16 cellular contexts compared by ENCODE assay signal in genomic region chr3:194001728-194002459, GRCh38.
DNase-seq lines count a peak whose midpoint lies in the region; ATAC-seq and TF ChIP-seq lines count a peak whose summit lies in the region.
"Had no signal": no experiment of that assay in that cellular context is flagged by ENCODE, and none has a peak within 500 bp of the region (broad histone marks: within the 10 kb centered on the region; RNA-seq: fewer than 3 reads in every experiment).

No MANE protein-coding gene starts in this region.

- H3K18ac ChIP-seq in mesenchymal stem cell (ENCODE audit: low read depth in 1 of 2, low read length in 2 of 2) = peak overlapping the region; percentile 26 to 43

- peak overlapping the region; percentile 36 for H2BK15ac ChIP-seq in mesenchymal stem cell (ENCODE audit: low read depth, poor library complexity, severe bottlenecking)

- DNase-seq in MCF 10A (ENCODE audit: unreplicated experiment) (no peak), mammary epithelial cell (no peak), activated B cell treated with CpG ODN at 0.5 μM for 24 hours (no peak), mesenchymal stem cell (peak; percentile 37), transverse colon (no peak)
- DNase-seq in stimulated activated CD4-positive, alpha-beta T cell treated with anti-CD3 and anti-CD28 coated beads, Interleukin-12 subunit alpha, Interleukin-12 subunit beta, amount 100 ng/mL, for 4 hours = no peak
- DNase-seq: activated CD8-positive, alpha-beta T cell treated with anti-CD3 and anti-CD28 coated beads for 36 hours; activated T-cell treated with anti-CD3 and anti-CD28 coated beads, Interleukin-2, amount 50 U/mL, for 72 hours; amniotic stem cell; COR-L47; effector memory CD4-positive, alpha-beta T cell; kidney; NCI-H187; NCI-H446 treated with DMSO at 0.1 percent for 48 hours had no signal

- peak overlapping the region; percentile 16 for H4K8ac ChIP-seq in mesenchymal stem cell (ENCODE audit: low read length)

- H3K27me3 Mint-ChIP-seq in MCF 10A (ENCODE audit: insufficient read depth, unreplicated experiment) (no peaks in the 10 kb centered on the region), activated B cell treated with CpG ODN at 0.5 μM for 24 hours (peaks cover 12% of the 10 kb centered on the region)

- no peak overlapping the region for H3K9ac ChIP-seq in mammary epithelial cell (ENCODE audit: insufficient read depth, low read length)
- no peak overlapping the region for H3K9ac ChIP-seq in mesenchymal stem cell (ENCODE audit: low read length)

- dilution Hi-C loops in mammary epithelial cell (cut with HindIII; ENCODE audit: low sequenced_read_pairs) = no loop called here

- CTCF ChIA-PET in MCF 10A (lab: Yijun Ruan, JAX) = interaction anchor here (0.6 to 0.8 kb wide), 2 partner anchors 19 to 218 kb away, joined by 3 to 4 read pairs; no protein-coding TSS in a partner anchor
- CTCF ChIA-PET in mammary epithelial cell (lab: Charles Lee; ENCODE audit: low non-redundant PET) = no interaction called here
- CTCF ChIA-PET in activated B cell treated with CpG ODN at 0.5 μM for 24 hours (lab: Charles Lee) = no interaction called here

- H3K36me3 Mint-ChIP-seq in MCF 10A (ENCODE audit: insufficient read depth, unreplicated experiment) = no peaks in the 10 kb centered on the region
- no peaks in the 10 kb centered on the region for H3K36me3 Mint-ChIP-seq in activated B cell treated with CpG ODN at 0.5 μM for 24 hours (ENCODE audit: low read depth)

- H3K27me3 ChIP-seq in mammary epithelial cell (ENCODE audit: insufficient read depth, low read length) (no peaks in the 10 kb centered on the region), mesenchymal stem cell (ENCODE audit: control insufficient read depth in 1 of 2, insufficient read depth in 1 of 2, low read length in 2 of 2) (peaks cover 11 to 45% of the 10 kb centered on the region in 2 experiments), transverse colon (no peaks in the 10 kb centered on the region)

- H3K4me3 ChIP-seq in mammary epithelial cell (replicated peaks in 1 of 3; ENCODE audit: insufficient read depth in 1 of 3, low read depth in 2 of 3, low read length in 3 of 3) (no peak overlapping the region), mesenchymal stem cell (ENCODE audit: insufficient read depth in 1 of 2, low read depth in 1 of 2, low read length in 2 of 2) (no peak overlapping the region), transverse colon (no peak overlapping the region)

- TF ChIP-seq EP300 in transverse colon (IDR thresholded peaks at IDR 0.05; ENCODE audit: low read depth) = no peak

- H3K4me2 ChIP-seq in mammary epithelial cell (ENCODE audit: insufficient read depth, low read depth, low read length) = no peak overlapping the region
- no peak overlapping the region for H3K4me2 ChIP-seq in mesenchymal stem cell (ENCODE audit: low read length, poor library complexity, severe bottlenecking)

- no peak overlapping the region for H2AFZ ChIP-seq in mammary epithelial cell (ENCODE audit: low read depth, low read length)
- no peak overlapping the region for H2AFZ ChIP-seq in mesenchymal stem cell (ENCODE audit: low read depth, low read length)

- no peak overlapping the region for H3K23ac ChIP-seq in mesenchymal stem cell (ENCODE audit: low read length in 2 of 2)

- H4K91ac ChIP-seq in mesenchymal stem cell (ENCODE audit: low read length) = peak overlapping the region; percentile 36

- H3K9me3 Mint-ChIP-seq in MCF 10A (ENCODE audit: unreplicated experiment) = no peaks in the 10 kb centered on the region
- H3K9me3 Mint-ChIP-seq in activated B cell treated with CpG ODN at 0.5 μM for 24 hours = no peaks in the 10 kb centered on the region
- H3K9me3 Mint-ChIP-seq: activated CD8-positive, alpha-beta T cell treated with anti-CD3 and anti-CD28 coated beads for 36 hours; activated T-cell treated with anti-CD3 and anti-CD28 coated beads, Interleukin-2, amount 50 U/mL, for 72 hours had no signal

- no peaks in the 10 kb centered on the region for H3K79me2 ChIP-seq in mammary epithelial cell (ENCODE audit: insufficient read depth, low read length)

- H3K4me1 ChIP-seq in mammary epithelial cell (ENCODE audit: insufficient read depth, low read length) (peaks cover 25% of the 10 kb centered on the region), mesenchymal stem cell (ENCODE audit: control insufficient read depth, insufficient read depth, low read depth, low read length) (peaks cover 14% of the 10 kb centered on the region), transverse colon (peaks cover 31 to 56% (median 36%) of the 10 kb centered on the region in 4 donors)

- no peak overlapping the region for H2AK5ac ChIP-seq in mesenchymal stem cell (ENCODE audit: low read length, severe bottlenecking)

- TF ChIP-seq CTCF in MCF 10A (IDR thresholded peaks at IDR 0.05; ENCODE audit: unreplicated experiment) (no peak), mammary epithelial cell (conservative IDR thresholded peaks at IDR 0.05 in 1 of 2, IDR thresholded peaks at IDR 0.05 in 1 of 2; ENCODE audit: extremely low read depth in 1 of 2, insufficient read depth in 1 of 2, low read depth in 1 of 2, low read length in 2 of 2) (no peak), activated B cell treated with CpG ODN at 0.5 μM for 24 hours (IDR thresholded peaks at IDR 0.05) (no peak), transverse colon (IDR thresholded peaks at IDR 0.05) (no peak)

- H3K36me3 ChIP-seq in mammary epithelial cell (ENCODE audit: insufficient read depth, low read length) (no peaks in the 10 kb centered on the region), mesenchymal stem cell (ENCODE audit: control insufficient read depth in 1 of 2, insufficient read depth in 2 of 2, low read depth in 1 of 2, low read length in 2 of 2) (no peaks in the 10 kb centered on the region), transverse colon (no peaks in the 10 kb centered on the region)

- TF ChIP-seq POLR2A in transverse colon (IDR thresholded peaks at IDR 0.05) = no peak

- POLR2A ChIA-PET in MCF 10A (lab: Yijun Ruan, JAX) = interaction anchor here (2.4 to 3.1 kb wide), 4 partner anchors 129 to 171 kb away, joined by 10 to 100 read pairs (median 34); partner anchors contain the start of gene HES1
- POLR2A ChIA-PET in activated B cell treated with CpG ODN at 0.5 μM for 24 hours (lab: Charles Lee) = no interaction called here

- peak overlapping the region; percentile 22 for H2BK120ac ChIP-seq in mesenchymal stem cell (ENCODE audit: low read depth, low read length)

- no peak overlapping the region for H2BK5ac ChIP-seq in mesenchymal stem cell (ENCODE audit: low read depth, low read length, poor library complexity, severe bottlenecking)

- H2BK12ac ChIP-seq in mesenchymal stem cell (ENCODE audit: low read length in 2 of 2) = peak overlapping the region; percentile 31 to 60

- in situ Hi-C loops in mammary epithelial cell (cut with MboI; ENCODE audit: low sequenced_read_pairs in 2 of 2) (no loop called here), transverse colon (cut with MboI; ENCODE audit: low pct_ligation_motif_present in 1 of 4, low pct_unique_long_range_greater_than_20kb in 1 of 4, low sequenced_read_pairs in 3 of 4) (no loop called here)

- 97% methylated on average over 20 of the region's 20 CpGs for WGBS in mammary epithelial cell (ENCODE audit: low coverage, missing lambda C conversion rate)
- 78% methylated on average over 20 of the region's 20 CpGs for WGBS in mesenchymal stem cell
- 81 to 100% methylated on average over 1 to 20 of the region's 20 CpGs for WGBS in transverse colon (ENCODE audit: low coverage in 1 of 2), 2 donors

- ATAC-seq in activated B cell treated with CpG ODN at 0.5 μM for 24 hours (ENCODE audit: low read depth) (no peak), GM19023 (IDR thresholded peaks at IDR 0.05; ENCODE audit: unreplicated experiment) (no peak), GM21526 (IDR thresholded peaks at IDR 0.05; ENCODE audit: low FRiP score, unreplicated experiment) (no peak)
- ATAC-seq: activated CD8-positive, alpha-beta T cell treated with anti-CD3 and anti-CD28 coated beads for 36 hours; activated T-cell treated with anti-CD3 and anti-CD28 coated beads, Interleukin-2, amount 50 U/mL, for 72 hours had no signal

- H3K27ac Mint-ChIP-seq in MCF 10A (ENCODE audit: low read depth, unreplicated experiment) (no peak overlapping the region), activated B cell treated with CpG ODN at 0.5 μM for 24 hours (no peak overlapping the region)
- H3K27ac Mint-ChIP-seq: activated CD8-positive, alpha-beta T cell treated with anti-CD3 and anti-CD28 coated beads for 36 hours; activated T-cell treated with anti-CD3 and anti-CD28 coated beads, Interleukin-2, amount 50 U/mL, for 72 hours had no signal

- no peaks in the 10 kb centered on the region for H4K20me1 ChIP-seq in mammary epithelial cell (ENCODE audit: insufficient read depth, low read length)

- no peaks in the 10 kb centered on the region for H3K9me3 ChIP-seq in mammary epithelial cell (replicated peaks; ENCODE audit: insufficient read depth, low read length)
- H3K9me3 ChIP-seq in mesenchymal stem cell (ENCODE audit: control insufficient read depth, low read length) = no peaks in the 10 kb centered on the region
- no peaks in the 10 kb centered on the region for H3K9me3 ChIP-seq in transverse colon

- peak overlapping the region; percentile 67 for H3K4me3 Mint-ChIP-seq in MCF 10A (ENCODE audit: unreplicated experiment)
- peak overlapping the region; percentile 76 for H3K4me3 Mint-ChIP-seq in activated B cell treated with CpG ODN at 0.5 μM for 24 hours
- H3K4me3 Mint-ChIP-seq: activated CD8-positive, alpha-beta T cell treated with anti-CD3 and anti-CD28 coated beads for 36 hours had no signal

- no peak overlapping the region for H3K27ac ChIP-seq in mammary epithelial cell (ENCODE audit: insufficient read depth, low read depth, low read length)
- no peak overlapping the region for H3K27ac ChIP-seq in mesenchymal stem cell (ENCODE audit: low read length, poor library complexity, severe bottlenecking)
- H3K27ac ChIP-seq in transverse colon = peak overlapping the region in 3 of 4 donors; percentile 82 to 89 (median 88)

- H3K4ac ChIP-seq in mesenchymal stem cell (ENCODE audit: low read depth in 1 of 2, low read length in 2 of 2) = peak overlapping the region; percentile 52 to 55

- H3K4me1 Mint-ChIP-seq in MCF 10A (ENCODE audit: insufficient read depth, unreplicated experiment) (peaks cover 18% of the 10 kb centered on the region), activated B cell treated with CpG ODN at 0.5 μM for 24 hours (peaks cover 45% of the 10 kb centered on the region)

- intact Hi-C loops in MCF 10A (cut with micrococcal nuclease) (loop anchor here (2.0 to 5.0 kb wide), 3 partner anchors 69 to 315 kb away; no protein-coding TSS in a partner anchor), mammary epithelial cell (cut with micrococcal nuclease) (loop anchor here (2.0 to 5.0 kb wide), 3 partner anchors 70 to 171 kb away; no protein-coding TSS in a partner anchor), activated B cell treated with CpG ODN at 0.5 μM for 24 hours (cut with micrococcal nuclease) (loop anchor here (2.0 kb wide), 1 partner anchor 137 kb away; no protein-coding TSS in a partner anchor), transverse colon (cut with DNase I; ENCODE audit: low total_unique reads) (no loop called here)

- H3K14ac ChIP-seq in mesenchymal stem cell (ENCODE audit: low read length in 2 of 2) = peak overlapping the region in 1 of 2 experiments; percentile 37

- no TSS peak for BruUV-seq in MCF 10A (replicated peaks; lab: Mats Ljungman, UMichigan)
- BruUV-seq in mammary epithelial cell (replicated peaks; lab: Mats Ljungman, UMichigan) = no TSS peak

- no peaks in the 10 kb centered on the region for H3K79me1 ChIP-seq in mesenchymal stem cell (replicated peaks; ENCODE audit: low read length, poor library complexity, severe bottlenecking)

Comparison
In these comparisons a context has a peak if more than half of its experiments do, and no peak if none do; other contexts are left out.
1. H3K27ac ChIP-seq: peak in transverse colon (3 of 4); none in mammary epithelial cell (single experiment) and mesenchymal stem cell (single experiment).